15 cellular contexts compared by ENCODE assay signal in genomic region chr18:7307586-7307985, GRCh38.
"Had no signal": no experiment of that assay in that cellular context is flagged by ENCODE, and none has a peak within 500 bp of the region (broad histone marks: within the 10 kb centered on the region; RNA-seq: fewer than 3 reads in every experiment).

No MANE protein-coding gene starts in this region.

- H3K4me1 ChIP-seq: colonic mucosa, foreskin keratinocyte, psoas muscle, stomach, upper lobe of left lung, vagina had no signal

- ATAC-seq: foreskin keratinocyte, natural killer cell, psoas muscle had no signal

- H3K27me3 ChIP-seq: colonic mucosa, hepatocyte, stomach, upper lobe of left lung, vagina had no signal

- H3K36me3 ChIP-seq: colonic mucosa, stomach, upper lobe of left lung, vagina had no signal

- H3K4me3 ChIP-seq: colonic mucosa, hepatocyte, psoas muscle, stomach, upper lobe of left lung, vagina had no signal

- H3K27ac ChIP-seq: colonic mucosa, foreskin keratinocyte, hepatocyte, psoas muscle, stomach, upper lobe of left lung, vagina had no signal

- H3K4me1 Mint-ChIP-seq: natural killer cell, neural crest cell had no signal

- H3K9me3 ChIP-seq: colonic mucosa, psoas muscle, upper lobe of left lung, vagina had no signal

- H3K27ac Mint-ChIP-seq: natural killer cell had no signal

- H3K4me3 Mint-ChIP-seq: natural killer cell, neural crest cell had no signal

- H3K36me3 Mint-ChIP-seq: natural killer cell had no signal

- H3K79me2 ChIP-seq: hepatocyte had no signal

- H3K4me2 ChIP-seq: hepatocyte had no signal

- H2AFZ ChIP-seq: hepatocyte had no signal

- DNase-seq: colonic mucosa; dermis blood vessel endothelial cell; foreskin keratinocyte; mammary epithelial cell; natural killer cell; occipital lobe; psoas muscle; small intestine; stimulated activated CD4-positive, alpha-beta T cell treated with anti-CD3 and anti-CD28 coated beads, Interleukin-12 subunit alpha, Interleukin-12 subunit beta, amount 100 ng/mL, for 4 hours; stimulated activated naive CD4-positive, alpha-beta T cell; stomach had no signal
